Comparison of ENCODE assay signal across 18 cellular contexts in genomic region chr6:123967900-123968299, GRCh38.
DNase-seq lines count a peak whose midpoint lies in the region; ATAC-seq and TF ChIP-seq lines count a peak whose summit lies in the region.
"Had no signal": no experiment of that assay in that cellular context is flagged by ENCODE, and none has a peak within 500 bp of the region (broad histone marks: within the 10 kb centered on the region; RNA-seq: fewer than 3 reads in every experiment).

No MANE protein-coding gene starts in this region.

- no peaks in the 10 kb centered on the region for H3K4me1 ChIP-seq in left lung
- peaks cover 10% of the 10 kb centered on the region for H3K4me1 ChIP-seq in psoas muscle
- H3K4me1 ChIP-seq: ascending aorta, SJSA1 had no signal

- no peak overlapping the region for H3K27ac ChIP-seq in left lung
- no peak overlapping the region for H3K27ac ChIP-seq in psoas muscle
- H3K27ac ChIP-seq: ascending aorta, SJSA1 had no signal

- TF ChIP-seq CTCF in left lung (IDR thresholded peaks at IDR 0.05) (no peak), psoas muscle (IDR thresholded peaks at IDR 0.05) (no peak)

- H3K27me3 ChIP-seq in left lung = no peaks in the 10 kb centered on the region
- H3K27me3 ChIP-seq in psoas muscle (ENCODE audit: insufficient read depth in 3 of 3, low read length in 2 of 3) = no peaks in the 10 kb centered on the region
- H3K27me3 ChIP-seq: ascending aorta, SJSA1 had no signal

- WGBS in psoas muscle, 3 donors = 49 to 62% (median 53%) methylated on average over 6 of the region's 6 CpGs

- H3K36me3 ChIP-seq in left lung = no peaks in the 10 kb centered on the region
- no peaks in the 10 kb centered on the region for H3K36me3 ChIP-seq in psoas muscle (ENCODE audit: insufficient read depth in 1 of 2, low read depth in 1 of 2)
- H3K36me3 ChIP-seq: ascending aorta, SJSA1 had no signal

- DNase-seq in DMS79 treated with DMSO at 0.1 percent for 48 hours (lab: John Stamatoyannopoulos, UW) (peak; percentile 99), NCI-H187 treated with DMSO at 0.1 percent for 48 hours (lab: John Stamatoyannopoulos, UW) (peak; percentile 97), NCI-H345 (lab: John Stamatoyannopoulos, UW) (peak; percentile 94), left lung (no peak), epidermal melanocyte (ENCODE audit: insufficient read length, low spot score) (no peak), psoas muscle (no peak)
- DNase-seq in stimulated activated CD4-positive, alpha-beta T cell treated with anti-CD3 and anti-CD28 coated beads, Interleukin-12 subunit alpha, Interleukin-12 subunit beta, amount 100 ng/mL, for 4 hours = no peak
- DNase-seq in activated CD8-positive, alpha-beta memory T cell treated with anti-CD3 and anti-CD28 coated beads for 24 hours = no peak
- DNase-seq: activated naive CD4-positive, alpha-beta T cell treated with anti-CD3 and anti-CD28 coated beads, Interleukin-2, amount 50 U/mL, for 16 hours; activated T-cell treated with anti-CD3 and anti-CD28 coated beads, Interleukin-2, amount 50 U/mL, for 72 hours; CD8-positive, alpha-beta memory T cell; effector CD8-positive, alpha-beta T cell; PC-3; posterior cingulate gyrus; stimulated activated CD4-positive, alpha-beta T cell treated with anti-CD3 and anti-CD28 coated beads, Interleukin-2, amount 100 ng/mL, for 24 hours; stimulated activated naive CD8-positive, alpha-beta T cell treated with anti-CD3 and anti-CD28 coated beads, Interleukin-15, amount 100 ng/mL, for 72 hours had no signal

- intact Hi-C loops in left lung (cut with DNase I) = no loop called here
- intact Hi-C loops in psoas muscle (cut with DNase I) = loop anchor here (5.0 to 10.0 kb wide), 2 partner anchors 163 to 166 kb away; partner anchors contain the start of gene NKAIN2 (in 2 of the 2)

- peak; percentile 82 for ATAC-seq in left lung
- ATAC-seq in psoas muscle = no peak
- ATAC-seq: activated T-cell treated with anti-CD3 and anti-CD28 coated beads, Interleukin-2, amount 50 U/mL, for 72 hours; PC-3; stimulated activated naive CD8-positive, alpha-beta T cell treated with anti-CD3 and anti-CD28 coated beads, Interleukin-15, amount 100 ng/mL, for 72 hours had no signal

- H3K9me3 ChIP-seq in left lung (no peaks in the 10 kb centered on the region), psoas muscle (no peaks in the 10 kb centered on the region)
- H3K9me3 ChIP-seq: ascending aorta, SJSA1 had no signal

- H3K4me3 ChIP-seq in left lung (no peak overlapping the region), psoas muscle (no peak overlapping the region)
- H3K4me3 ChIP-seq: ascending aorta, SJSA1 had no signal

Comparison
In these comparisons a context has a peak if more than half of its experiments do, and no peak if none do; other contexts are left out.
1. DNase-seq: peak in DMS79 treated with DMSO at 0.1 percent for 48 hours (single experiment), NCI-H187 treated with DMSO at 0.1 percent for 48 hours (single experiment) and NCI-H345 (single experiment); none in left lung (0 of 2), epidermal melanocyte (single experiment), psoas muscle (0 of 2), stimulated activated CD4-positive, alpha-beta T cell treated with anti-CD3 and anti-CD28 coated beads, Interleukin-12 subunit alpha, Interleukin-12 subunit beta, amount 100 ng/mL, for 4 hours (single experiment) and activated CD8-positive, alpha-beta memory T cell treated with anti-CD3 and anti-CD28 coated beads for 24 hours (single experiment).
2. intact Hi-C loops: an anchor here in psoas muscle (5.0 to 10.0 kb wide); none called in left lung.